11 cellular contexts compared by ENCODE assay signal in the genomic region with DNA sequence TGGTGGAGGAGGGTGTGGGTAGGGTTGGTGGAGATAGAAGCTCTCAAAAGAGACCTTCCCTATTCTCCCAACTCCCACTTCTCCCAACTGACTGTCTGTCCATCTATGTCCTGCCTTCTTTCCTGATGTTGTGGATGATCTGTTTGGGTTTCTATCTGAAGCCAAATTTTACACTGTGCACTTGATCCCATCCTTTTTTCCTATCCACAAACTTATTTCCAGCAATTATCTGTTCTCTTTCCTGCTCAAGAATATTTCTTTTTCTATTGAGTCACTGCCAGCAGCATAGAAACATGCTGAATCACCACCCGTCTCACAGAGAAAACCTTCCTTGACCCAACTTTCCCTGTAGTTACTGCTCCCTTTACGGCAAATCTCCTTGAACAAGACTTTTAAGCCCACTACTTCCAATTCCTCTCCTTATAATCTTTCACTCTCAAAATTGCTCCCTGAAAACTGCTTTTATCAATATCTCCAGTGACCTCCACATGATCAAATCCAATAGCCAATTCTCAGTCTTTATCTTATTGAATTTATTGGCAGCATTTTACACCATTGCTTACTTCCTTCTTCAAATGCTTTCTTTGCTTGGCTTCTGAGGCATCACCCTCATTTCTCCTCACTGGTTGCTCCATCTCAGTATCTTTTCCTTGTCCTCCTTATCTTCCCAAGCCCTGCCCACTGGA.
DNase-seq lines count a peak whose midpoint lies in the region; ATAC-seq and TF ChIP-seq lines count a peak whose summit lies in the region.
"Had no signal": no experiment of that assay in that cellular context is flagged by ENCODE, and none has a peak within 500 bp of the region (broad histone marks: within the 10 kb centered on the region; RNA-seq: fewer than 3 reads in every experiment).

No MANE protein-coding gene starts in this region.

- no peak overlapping the region for H3K4me3 ChIP-seq in ascending aorta
- H3K4me3 ChIP-seq in right cardiac atrium (ENCODE audit: low read length): no peak overlapping the region

- no peak overlapping the region for H3K27ac Mint-ChIP-seq in activated CD4-positive, alpha-beta T cell treated with anti-CD3 and anti-CD28 coated beads, Interleukin-2, amount 10 ng/mL, durations not matched to agents 7 days and 5 days

- 45% methylated on average over 2 of the region's 2 CpGs for WGBS in right cardiac atrium

- H3K4me3 Mint-ChIP-seq in activated CD4-positive, alpha-beta T cell treated with anti-CD3 and anti-CD28 coated beads, Interleukin-2, amount 10 ng/mL, durations not matched to agents 7 days and 5 days: no peak overlapping the region

- CTCF ChIA-PET in activated CD4-positive, alpha-beta T cell treated with anti-CD3 and anti-CD28 coated beads, Interleukin-2, amount 10 ng/mL, durations not matched to agents 7 days and 5 days (lab: Charles Lee): no interaction called here

- H3K36me3 Mint-ChIP-seq in activated CD4-positive, alpha-beta T cell treated with anti-CD3 and anti-CD28 coated beads, Interleukin-2, amount 10 ng/mL, durations not matched to agents 7 days and 5 days (ENCODE audit: low read depth): no peaks in the 10 kb centered on the region

- H3K36me3 ChIP-seq in ascending aorta: no peaks in the 10 kb centered on the region
- H3K36me3 ChIP-seq: BE2C had no signal

- no peak for TF ChIP-seq CTCF in ascending aorta (IDR thresholded peaks at IDR 0.05)

- ATAC-seq in Right ventricle myocardium superior (ENCODE audit: poor library complexity) (peak; percentile 58), Right ventricle myocardium inferior (no peak), right cardiac atrium (peak; percentile 20 to 64), GM21528 (IDR thresholded peaks at IDR 0.05; ENCODE audit: low FRiP score, unreplicated experiment) (no peak), GM19035 (IDR thresholded peaks at IDR 0.05; ENCODE audit: unreplicated experiment) (no peak)
- ATAC-seq: left colon had no signal

- H3K27ac ChIP-seq in ascending aorta: peak overlapping the region; percentile 37 to 64
- H3K27ac ChIP-seq in right cardiac atrium (ENCODE audit: low read length): peak overlapping the region; percentile 48

- POLR2A ChIA-PET in activated CD4-positive, alpha-beta T cell treated with anti-CD3 and anti-CD28 coated beads, Interleukin-2, amount 10 ng/mL, durations not matched to agents 7 days and 5 days (lab: Charles Lee): no interaction called here

- intact Hi-C loops in Right ventricle myocardium superior (cut with DNase I) (no loop called here), Right ventricle myocardium inferior (cut with DNase I) (no loop called here), ascending aorta (cut with DNase I) (no loop called here), right cardiac atrium (cut with DNase I) (no loop called here)

- DNase-seq in Right ventricle myocardium superior (no peak), Right ventricle myocardium inferior (ENCODE audit: missing footprints) (no peak), ascending aorta (ENCODE audit: low spot score in 2 of 2) (no peak), right cardiac atrium (no peak), SIG-M5 treated with dmso at 0.1 percent for 504 hours (lab: John Stamatoyannopoulos, UW; ENCODE audit: unreplicated experiment) (no peak)
- DNase-seq in activated CD4-positive, alpha-beta T cell treated with anti-CD3 and anti-CD28 coated beads, Interleukin-2, amount 10 ng/mL, durations not matched to agents 7 days and 5 days: no peak
- DNase-seq: BE2C, left colon, NCI-H1417 treated with DMSO at 0.1 percent for 48 hours had no signal

- no peaks in the 10 kb centered on the region for H3K4me1 Mint-ChIP-seq in activated CD4-positive, alpha-beta T cell treated with anti-CD3 and anti-CD28 coated beads, Interleukin-2, amount 10 ng/mL, durations not matched to agents 7 days and 5 days

- H3K9me3 Mint-ChIP-seq in activated CD4-positive, alpha-beta T cell treated with anti-CD3 and anti-CD28 coated beads, Interleukin-2, amount 10 ng/mL, durations not matched to agents 7 days and 5 days: no peaks in the 10 kb centered on the region

- H3K9me3 ChIP-seq in ascending aorta (no peaks in the 10 kb centered on the region), right cardiac atrium (ENCODE audit: control insufficient read depth, low read length) (no peaks in the 10 kb centered on the region)
- H3K9me3 ChIP-seq: BE2C had no signal

- no peaks in the 10 kb centered on the region for H3K27me3 ChIP-seq in ascending aorta
- H3K27me3 ChIP-seq in right cardiac atrium (ENCODE audit: control insufficient read depth, insufficient read depth): no peaks in the 10 kb centered on the region
- H3K27me3 ChIP-seq: BE2C had no signal

- peaks cover 4 to 5% of the 10 kb centered on the region in 2 donors for H3K4me1 ChIP-seq in ascending aorta
- H3K4me1 ChIP-seq in right cardiac atrium (ENCODE audit: control insufficient read depth, insufficient read depth, low read length): peaks cover 6% of the 10 kb centered on the region

- peaks cover 2% of the 10 kb centered on the region for H3K27me3 Mint-ChIP-seq in activated CD4-positive, alpha-beta T cell treated with anti-CD3 and anti-CD28 coated beads, Interleukin-2, amount 10 ng/mL, durations not matched to agents 7 days and 5 days

Comparison
In these comparisons a context has a peak if more than half of its experiments do, and no peak if none do; other contexts are left out.
1. ATAC-seq: peak in Right ventricle myocardium superior (single experiment) and right cardiac atrium (2 of 2); none in Right ventricle myocardium inferior (single experiment), GM21528 (single experiment) and GM19035 (single experiment).